Comparison of ENCODE assay signal across 25 cellular contexts in the genomic region with DNA sequence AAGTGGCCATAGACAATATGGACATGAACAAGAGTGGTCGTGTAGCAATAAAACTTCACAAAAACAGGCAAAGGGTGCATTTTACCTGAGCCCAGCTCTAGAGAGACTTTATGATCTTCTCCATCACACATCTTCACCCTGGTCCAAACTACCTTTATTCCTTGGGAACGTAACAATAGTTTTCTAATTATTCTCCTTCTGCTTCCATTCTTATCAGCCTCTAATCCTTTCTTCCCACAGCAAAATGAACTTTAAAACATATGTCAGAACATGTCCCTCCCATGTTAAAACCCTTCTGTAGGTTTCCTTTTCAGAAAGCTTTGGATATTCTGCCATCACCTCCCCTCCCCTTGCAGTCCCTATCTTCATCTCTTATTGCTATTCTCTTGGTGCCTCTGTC.
"Had no signal": no experiment of that assay in that cellular context is flagged by ENCODE, and none has a peak within 500 bp of the region (broad histone marks: within the 10 kb centered on the region; RNA-seq: fewer than 3 reads in every experiment).

No MANE protein-coding gene starts in this region.

- DNase-seq: stimulated activated CD4-positive, alpha-beta T cell treated with anti-CD3 and anti-CD28 coated beads, Interleukin-2, amount 100 ng/mL, for 48 hours; stimulated activated CD4-positive, alpha-beta T cell treated with anti-CD3 and anti-CD28 coated beads, Interleukin-4, amount 100 ng/mL, for 1 hour; stimulated activated CD4-positive, alpha-beta T cell treated with anti-CD3 and anti-CD28 coated beads, Interleukin-4, amount 100 ng/mL, for 24 hours; stimulated activated CD4-positive, alpha-beta T cell treated with anti-CD3 and anti-CD28 coated beads, Interleukin-4, amount 100 ng/mL, for 4 hours; stimulated activated CD8-positive, alpha-beta memory T cell treated with anti-CD3 and anti-CD28 coated beads, Interleukin-4, amount 100 ng/mL, for 48 hours; stimulated activated naive B cell treated with anti-CD40 and anti-IgM and Interleukin-4, amounts not matched to agents 10 μg/mL and 1 μg/mL and 100 μg/mL, for 72 hours; stimulated activated naive CD4-positive, alpha-beta T cell; stimulated activated naive CD4-positive, alpha-beta T cell treated with Interleukin-2 at 50 U/mL for 16 hours; stimulated activated naive CD8-positive, alpha-beta T cell treated with anti-CD3 and anti-CD28 coated beads, Interleukin-15, amount 100 ng/mL, for 72 hours; stimulated activated naive CD8-positive, alpha-beta T cell treated with anti-CD3 and anti-CD28 coated beads, Interleukin-15, Interleukin-2, amounts not matched to agents 100 U/mL and 50 U/mL, for 24 hours; stomach; substantia nigra; testis; thyroid gland; tibial artery; transverse colon; trophoblast cell; upper lobe of left lung; uterus had no signal

- ATAC-seq: stimulated activated effector memory CD8-positive, alpha-beta T cell treated with anti-CD3 and anti-CD28 coated beads, Interleukin-12 subunit alpha, Interleukin-12 subunit beta, amount 100 ng/mL, for 72 hours; stimulated activated memory B cell treated with anti-CD40 and anti-IgM and Interleukin-4, amounts not matched to agents 10 μg/mL and 1 μg/mL and 100 μg/mL, for 72 hours; stimulated activated naive B cell treated with anti-CD40 and anti-IgM and Interleukin-4, amounts not matched to agents 10 μg/mL and 1 μg/mL and 100 μg/mL, for 72 hours; stimulated activated naive CD8-positive, alpha-beta T cell treated with anti-CD3 and anti-CD28 coated beads, Interleukin-15, amount 100 ng/mL, for 72 hours; stimulated activated naive CD8-positive, alpha-beta T cell treated with anti-CD3 and anti-CD28 coated beads, Interleukin-15, Interleukin-2, amounts not matched to agents 100 U/mL and 50 U/mL, for 24 hours had no signal

- H3K4me3 ChIP-seq: stomach, suprapubic skin, testis, thoracic aorta, thyroid gland, tibial artery, tibial nerve, transverse colon, upper lobe of left lung, uterus, vagina had no signal

- H3K9me3 ChIP-seq: suprapubic skin, testis, thoracic aorta, thyroid gland, tibial artery, transverse colon, upper lobe of left lung, uterus, vagina had no signal

- H3K4me1 ChIP-seq: stomach, suprapubic skin, testis, thyroid gland, tibial artery, tibial nerve, transverse colon, upper lobe of left lung, uterus, vagina had no signal

- H3K27me3 ChIP-seq: testis, thyroid gland, tibial artery, tibial nerve, transverse colon, upper lobe of left lung, vagina had no signal

- H3K27ac ChIP-seq: stomach, suprapubic skin, testis, thoracic aorta, thyroid gland, tibial artery, tibial nerve, transverse colon, upper lobe of left lung, uterus, vagina had no signal

- H3K36me3 ChIP-seq: stomach, suprapubic skin, thoracic aorta, thyroid gland, tibial artery, tibial nerve, transverse colon, upper lobe of left lung, uterus, vagina had no signal
